Comparison of ENCODE assay signal across 12 cellular contexts in genomic region chr14:33948143-33948962, GRCh38. TPM values are rescaled to one million over a fixed set of nuclear protein-coding genes. Genes with fewer than 3 reads are reported as not detected.
DNase-seq lines count a peak whose midpoint lies in the region; ATAC-seq and TF ChIP-seq lines count a peak whose summit lies in the region.
"Had no signal": no experiment of that assay in that cellular context is flagged by ENCODE, and none has a peak within 500 bp of the region (broad histone marks: within the 10 kb centered on the region; RNA-seq: fewer than 3 reads in every experiment).

No MANE protein-coding gene starts in this region.

- no peak for ATAC-seq in heart right ventricle
- ATAC-seq in left ventricle myocardium superior: no peak
- ATAC-seq in lower lobe of right lung: no peak
- ATAC-seq: CD8-positive, alpha-beta T cell had no signal

- peak overlapping the region; percentile 73 to 93 (median 80) for H3K4me3 ChIP-seq in heart right ventricle
- H3K4me3 ChIP-seq in lower lobe of right lung: peak overlapping the region; percentile 66
- H3K4me3 ChIP-seq in vagina: peak overlapping the region; percentile 49 to 87
- H3K4me3 ChIP-seq: lung had no signal

- H3K9me3 ChIP-seq in heart right ventricle (no peaks in the 10 kb centered on the region), lower lobe of right lung (no peaks in the 10 kb centered on the region), vagina (no peaks in the 10 kb centered on the region)

- intact Hi-C loops in heart right ventricle (cut with DNase I) (loop anchor here in 7 of 10 donors (2.0 to 10.0 kb wide), 8 partner anchors 89 to 276 kb away; no protein-coding TSS in a partner anchor), left ventricle myocardium superior (cut with micrococcal nuclease) (no loop called here), lower lobe of right lung (cut with DNase I) (no loop called here), vagina (cut with DNase I) (no loop called here)

- DNase-seq in heart right ventricle (no peak), left ventricle myocardium superior (no peak), lower lobe of right lung (no peak), vagina (ENCODE audit: extremely low spot score in 2 of 2) (no peak), KG1 (lab: John Stamatoyannopoulos, UW) (no peak), NCI-H1930 (lab: John Stamatoyannopoulos, UW) (no peak), H4 (ENCODE audit: low spot score) (no peak)
- DNase-seq: activated effector memory CD4-positive, alpha-beta T cell treated with anti-CD3 and anti-CD28 coated beads, Interleukin-2, amount 50 U/mL, for 16 hours; CD8-positive, alpha-beta T cell; NK-92 treated with Interleukin-12 subunit alpha and Interleukin-12 subunit beta, amount 100 ng/mL, for 24 hours had no signal

- TF ChIP-seq CTCF in heart right ventricle (IDR thresholded peaks at IDR 0.05) (no peak), lower lobe of right lung (IDR thresholded peaks at IDR 0.05) (no peak), vagina (IDR thresholded peaks at IDR 0.05) (no peak)

- peak overlapping the region in 7 of 10 donors; percentile 80 to 92 (median 88) for H3K27ac ChIP-seq in heart right ventricle
- peak overlapping the region; percentile 11 for H3K27ac ChIP-seq in angular gyrus (ENCODE audit: low read depth, low read length)
- no peak overlapping the region for H3K27ac ChIP-seq in lower lobe of right lung
- H3K27ac ChIP-seq in vagina: no peak overlapping the region

- no peak for TF ChIP-seq POLR2A in vagina (IDR thresholded peaks at IDR 0.05)

- H3K4me1 ChIP-seq in heart right ventricle: peaks cover 0 to 66% (median 45%) of the 10 kb centered on the region in 9 donors
- peaks cover 19% of the 10 kb centered on the region for H3K4me1 ChIP-seq in lower lobe of right lung
- H3K4me1 ChIP-seq in vagina: peaks cover 14% of the 10 kb centered on the region

- WGBS in heart right ventricle, 2 donors: 47 to 51% methylated on average over 4 of the region's 4 CpGs

- peaks cover 0 to 52% (median 0%) of the 10 kb centered on the region in 7 donors for H3K27me3 ChIP-seq in heart right ventricle
- H3K27me3 ChIP-seq in lower lobe of right lung (ENCODE audit: low read depth): peaks cover 36% of the 10 kb centered on the region
- H3K27me3 ChIP-seq in vagina: no peaks in the 10 kb centered on the region

- no peaks in the 10 kb centered on the region for H3K36me3 ChIP-seq in heart right ventricle
- no peaks in the 10 kb centered on the region for H3K36me3 ChIP-seq in lower lobe of right lung
- H3K36me3 ChIP-seq in vagina: no peaks in the 10 kb centered on the region

RNA-seq across cellular contexts. Expression of gene EGLN3, which starts 2.5 kb away (rescaled TPM):
- 100 to 1,000 TPM in 7 of 10 donors, 10 to 100 TPM in 3; 50.8 to 281 (median 169) TPM for total RNA-seq in heart right ventricle
- polyA plus RNA-seq in heart right ventricle: 100 to 1,000 TPM in 1 of 2 donors, 10 to 100 TPM in 1; 33.7 to 256 TPM
- total RNA-seq in left ventricle myocardium superior: 133 TPM
- total RNA-seq in lower lobe of right lung: 10.5 TPM
- total RNA-seq in vagina: 10.3 TPM
- 26.8 and 27.8 TPM in 2 replicates for total RNA-seq in H4 (2014; rRNA removed; shearing (Covaris generic))

Comparison
In these comparisons a context has a peak if more than half of its experiments do, and no peak if none do; other contexts are left out.
1. intact Hi-C loops: an anchor here in heart right ventricle (2.0 to 10.0 kb wide); none called in left ventricle myocardium superior, lower lobe of right lung and vagina.
2. H3K27ac ChIP-seq: peak in heart right ventricle (7 of 10) and angular gyrus (single experiment); none in lower lobe of right lung (single experiment) and vagina (single experiment).
3. Peak in every context shown above with its lines, with median percentiles within 50 percentile points of each other: H3K4me3 ChIP-seq.